ENCODE assay signal across 7 cellular contexts in genomic region chr13:112685082-112685805, GRCh38. TPM values are rescaled to one million over a fixed set of nuclear protein-coding genes. Genes with fewer than 3 reads are reported as not detected.
A peak's percentile ranks its signal among the peaks of the same experiment; 100 is the strongest.
DNase-seq lines count a peak whose midpoint lies in the region; ATAC-seq and TF ChIP-seq lines count a peak whose summit lies in the region.
"Not testable (repeated sequence)": the region's sequence is repeated elsewhere in the genome, so short reads cannot be mapped to it uniquely, and the experiment has no call there.

No MANE protein-coding gene starts in this region.

- not testable (repeated sequence) for H3K9me3 ChIP-seq in lower lobe of right lung, thyroid gland

- H3K4me1 Mint-ChIP-seq in WTC11 (peaks cover 19% of the 10 kb centered on the region), neural crest cell (peaks cover 17% of the 10 kb centered on the region)

- H3K36me3 ChIP-seq in lower lobe of right lung, thyroid gland: not testable (repeated sequence)

- H3K27ac ChIP-seq in lower lobe of right lung (peak overlapping the region; percentile 98), thyroid gland (peak overlapping the region in 1 of 3 donors; percentile 10)

- not testable (repeated sequence) for H3K36me3 Mint-ChIP-seq in WTC11; neural crest cell (ENCODE audit: low read depth)

- peak overlapping the region; percentile 44; the same call in 1 of the 2 replicates for H3K27ac Mint-ChIP-seq in WTC11
- H3K27ac Mint-ChIP-seq in neural crest cell (ENCODE audit: unreplicated experiment): not testable (repeated sequence)

- H3K4me1 ChIP-seq in lower lobe of right lung: peaks cover 26% of the 10 kb centered on the region
- peaks cover 8 to 19% of the 10 kb centered on the region in 2 donors for H3K4me1 ChIP-seq in thyroid gland

- WGBS in thyroid gland, 2 donors: 62 to 78% methylated on average over 10 of the region's 10 CpGs

- POLR2A ChIA-PET in WTC11 (lab: Charles Lee): not testable (repeated sequence)

- H3K4me3 ChIP-seq in lower lobe of right lung; thyroid gland (replicated peaks in 1 of 3): not testable (repeated sequence)

- intact Hi-C loops in lower lobe of right lung (cut with DNase I); thyroid gland (cut with DNase I): not testable (repeated sequence)

- TF ChIP-seq CTCF in WTC11 (IDR thresholded peaks at IDR 0.05); lower lobe of right lung (IDR thresholded peaks at IDR 0.05); neural crest cell (conservative IDR thresholded peaks at IDR 0.05); thyroid gland (IDR thresholded peaks at IDR 0.05): not testable (repeated sequence)

- not testable (repeated sequence) for H3K27me3 Mint-ChIP-seq in WTC11 (ENCODE audit: low read depth); neural crest cell (ENCODE audit: low read depth)

- H3K4me3 Mint-ChIP-seq in WTC11: not testable (repeated sequence)
- H3K4me3 Mint-ChIP-seq in neural crest cell: peak overlapping the region; percentile 43

- not testable (repeated sequence) for H3K27me3 ChIP-seq in lower lobe of right lung (ENCODE audit: low read depth); thyroid gland

- ATAC-seq in WTC11: not testable (repeated sequence)
- ATAC-seq in lower lobe of right lung: peak; percentile 70 to 77

- TF ChIP-seq POLR2A in thyroid gland (IDR thresholded peaks at IDR 0.05): not testable (repeated sequence)

- DNase-seq in Caki2 (ENCODE audit: low read depth): peak; percentile 74
- not testable (repeated sequence) for DNase-seq in WTC11 (ENCODE audit: low spot score); lower lobe of right lung; neural crest cell (ENCODE audit: low read depth, low spot score)
- DNase-seq in glomerular visceral epithelial cell (ENCODE audit: extremely low spot score): peak; percentile 15
- peak; percentile 63 for DNase-seq in left kidney (ENCODE audit: low read depth, low spot score)
- DNase-seq in thyroid gland: peak; percentile 12

- CTCF ChIA-PET in WTC11 (lab: Charles Lee): interaction anchor here (0.9 to 1.5 kb wide), 2 partner anchors 9 to 190 kb away, joined by 3 to 4 read pairs; no protein-coding TSS in a partner anchor

- in situ Hi-C loops in Caki2 (cut with HindIII; ENCODE audit: low pct_unique_long_range_greater_than_20kb, low sequenced_read_pairs): not testable (repeated sequence)

- H3K9me3 Mint-ChIP-seq in WTC11, neural crest cell: not testable (repeated sequence)

RNA-seq across cellular contexts. Expression of gene ATP11A, which starts 4.6 kb away (rescaled TPM):
- total RNA-seq in Caki2 (2014; rRNA removed; shearing (Covaris generic); ENCODE audit: low replicate concordance): 1.2 and 3.5 TPM in 2 replicates
- total RNA-seq in WTC11 (2021): 100 to 133 TPM (median 126 TPM) in 3 replicates
- total RNA-seq in lower lobe of right lung: 281 TPM
- total RNA-seq in neural crest cell: 97.4 and 99.1 TPM in 2 replicates
- 10 to 100 TPM; 32.1 to 83.6 (median 46.2) TPM for total RNA-seq in thyroid gland
